17 cellular contexts compared by ENCODE assay signal in the genomic region with DNA sequence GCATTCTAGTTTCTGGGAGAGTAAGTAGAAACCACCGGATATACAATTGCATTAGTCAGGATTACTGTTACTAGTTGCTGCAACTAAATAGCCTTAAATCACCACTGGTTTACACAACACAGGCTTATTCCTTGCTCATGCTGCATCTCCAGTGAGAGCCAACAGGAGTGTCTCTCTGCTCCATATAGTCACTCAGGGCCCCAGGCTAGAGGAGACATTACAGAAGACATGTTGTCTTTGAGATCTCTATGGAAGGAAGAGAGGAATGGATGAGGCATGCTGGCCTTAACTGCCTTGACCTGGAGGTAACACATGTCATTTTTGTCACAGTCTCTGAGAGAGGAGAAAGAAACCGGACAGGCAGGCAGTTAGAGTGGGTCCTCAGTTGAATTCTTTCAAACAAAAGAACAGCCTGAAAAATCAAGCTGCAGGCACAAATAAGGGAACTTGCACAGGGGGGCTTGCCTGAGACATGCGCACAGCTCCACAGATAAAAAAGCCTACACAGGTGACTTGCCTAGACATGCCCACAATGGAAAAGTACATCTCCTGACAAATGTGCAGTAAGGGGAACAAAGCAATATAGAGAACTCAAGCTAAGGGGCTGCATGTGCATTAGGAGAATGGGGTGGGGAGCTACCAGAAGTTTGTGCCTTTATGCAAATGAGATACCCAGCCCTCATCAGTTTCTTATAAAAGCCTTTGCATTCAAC.
DNase-seq lines count a peak whose midpoint lies in the region; ATAC-seq, FAIRE-seq and TF ChIP-seq lines count a peak whose summit lies in the region.
"Had no signal": no experiment of that assay in that cellular context is flagged by ENCODE, and none has a peak within 500 bp of the region (broad histone marks: within the 10 kb centered on the region; RNA-seq: fewer than 3 reads in every experiment).

No MANE protein-coding gene starts in this region.

- H3K36me3 Mint-ChIP-seq in osteocyte (ENCODE audit: unreplicated experiment), result peaks cover 7% of the 10 kb centered on the region
- peaks cover 32% of the 10 kb centered on the region for H3K36me3 Mint-ChIP-seq in activated naive CD4-positive, alpha-beta T cell treated with anti-CD3 and anti-CD28 coated beads for 36 hours (ENCODE audit: low read depth)

- H3K36me3 ChIP-seq in HEK293 (ENCODE audit: control insufficient read depth in 2 of 2, insufficient read depth in 1 of 2, low read length in 2 of 2) (peaks cover 0 to 3% of the 10 kb centered on the region in 2 experiments; a peak in 2 of 3 replicates), GM12878 (ENCODE audit: control insufficient read depth in 2 of 2, insufficient read depth in 2 of 2, low read length in 1 of 2) (peaks cover 0 to 3% of the 10 kb centered on the region in 2 experiments; a peak in 2 of 4 replicates)

- SMC1A ChIA-PET in GM12878 (lab: Charles Lee; ENCODE audit: uncharacterized antibody, unreplicated experiment), result no interaction called here

- ATAC-seq in A549, result no peak
- ATAC-seq in GM12878, result no peak

- no peak overlapping the region for H3K9ac ChIP-seq in GM12878 (ENCODE audit: control insufficient read depth, insufficient read depth, low read length)
- H3K9ac ChIP-seq: SK-N-SH had no signal

- CTCF ChIA-PET in A549 (lab: Yijun Ruan, JAX), result interaction anchor here (0.7 kb wide), 1 partner anchor 1386 kb away, joined by 3 read pairs; no protein-coding TSS in a partner anchor
- CTCF ChIA-PET in HEK293 (lab: Yijun Ruan, JAX), result no interaction called here
- CTCF ChIA-PET in GM12878 (lab: Yijun Ruan, JAX), result no interaction called here
- CTCF ChIA-PET in activated naive CD4-positive, alpha-beta T cell treated with anti-CD3 and anti-CD28 coated beads for 36 hours (lab: Charles Lee), result no interaction called here

- RAD21 ChIA-PET in GM12878 (lab: Charles Lee; ENCODE audit: unreplicated experiment), result no interaction called here

- in situ Hi-C loops in GM12878 (cut with MboI), result no loop called here

- no peak for FAIRE-seq in A549 (lab: Jason Lieb, UNC)
- FAIRE-seq in GM12878 (lab: Jason Lieb, UNC), result no peak

- BruUV-seq in GM12878 (replicated peaks; lab: Mats Ljungman, UMichigan), result no TSS peak

- no peak overlapping the region for H3K27ac Mint-ChIP-seq in osteocyte (ENCODE audit: unreplicated experiment)
- H3K27ac Mint-ChIP-seq in activated naive CD4-positive, alpha-beta T cell treated with anti-CD3 and anti-CD28 coated beads for 36 hours, result no peak overlapping the region
- H3K27ac Mint-ChIP-seq: B cell; CD4-positive, CD25-positive, alpha-beta regulatory T cell; H9; IgD-negative memory B cell had no signal

- H3K9me3 ChIP-seq in A549 (peaks cover 10% of the 10 kb centered on the region), HEK293 (ENCODE audit: control insufficient read depth, insufficient read depth, low read depth, low read length) (no peaks in the 10 kb centered on the region), GM12878 (replicated peaks; ENCODE audit: control insufficient read depth, insufficient read depth, low read length) (peaks cover 4% of the 10 kb centered on the region; the same call in 2 of the 3 replicates)

- H3K4me3 ChIP-seq in A549 (no peak overlapping the region), HEK293 (ENCODE audit: low read depth, low read length) (no peak overlapping the region), GM12878 (no peak overlapping the region)

- TF ChIP-seq CTCF in A549 (IDR thresholded peaks at IDR 0.05), result no peak
- no peak for TF ChIP-seq CTCF in HEK293 (tag by site-specific recombination; IDR thresholded peaks at IDR 0.05)
- no peak for TF ChIP-seq CTCF in GM12878 (IDR thresholded peaks at IDR 0.05 in 2 of 3, conservative IDR thresholded peaks at IDR 0.05 in 1 of 3; ENCODE audit: control insufficient read depth in 2 of 3, extremely low read depth in 1 of 3, insufficient read depth in 1 of 3, low read depth in 3 of 3, low read length in 3 of 3)
- no peak for TF ChIP-seq CTCF in osteocyte (IDR thresholded peaks at IDR 0.05)

- no peaks in the 10 kb centered on the region for H3K79me2 ChIP-seq in GM12878 (ENCODE audit: control insufficient read depth, insufficient read depth, low read length)

- DNase-seq in A549 (ENCODE audit: low read depth in 1 of 2, low spot score in 1 of 2) (no peak), GM12878 (ENCODE audit: low read depth, low spot score) (no peak), osteocyte (ENCODE audit: extremely low spot score, unreplicated experiment) (peak; percentile 34), amniotic stem cell (lab: John Stamatoyannopoulos, UW) (no peak), COLO668 (lab: John Stamatoyannopoulos, UW; ENCODE audit: unreplicated experiment) (no peak)
- no peak for DNase-seq in activated naive CD4-positive, alpha-beta T cell treated with anti-CD3 and anti-CD28 coated beads for 36 hours
- DNase-seq: Calu3; CD4-positive, CD25-positive, alpha-beta regulatory T cell; DMS53; H9; NCI-H2029; NCI-H524; SHP77; SK-N-SH had no signal

- TF ChIP-seq RAD21 in A549 (conservative IDR thresholded peaks at IDR 0.05 in 1 of 2, IDR thresholded peaks at IDR 0.05 in 1 of 2) (no peak), GM12878 (IDR thresholded peaks at IDR 0.05; ENCODE audit: insufficient read depth, low read depth, low read length) (no peak)

- POLR2A ChIA-PET in A549 (lab: Yijun Ruan, JAX) (no interaction called here), HEK293 (lab: Yijun Ruan, JAX) (interaction anchor here (0.5 to 1.1 kb wide), 2 partner anchors 20 to 94 kb away, joined by 3 to 9 read pairs; no protein-coding TSS in a partner anchor), GM12878 (lab: Charles Lee) (no interaction called here)

- H3K27me3 Mint-ChIP-seq in osteocyte (ENCODE audit: unreplicated experiment), result no peaks in the 10 kb centered on the region
- no peaks in the 10 kb centered on the region for H3K27me3 Mint-ChIP-seq in activated naive CD4-positive, alpha-beta T cell treated with anti-CD3 and anti-CD28 coated beads for 36 hours (ENCODE audit: low read depth)
- H3K27me3 Mint-ChIP-seq: B cell; CD4-positive, CD25-positive, alpha-beta regulatory T cell; IgD-negative memory B cell had no signal

- H4K20me1 ChIP-seq in GM12878 (ENCODE audit: control insufficient read depth, insufficient read depth), result no peaks in the 10 kb centered on the region

- no peaks in the 10 kb centered on the region for H3K27me3 ChIP-seq in GM12878 (replicated peaks in 1 of 2; ENCODE audit: control insufficient read depth in 2 of 2, insufficient read depth in 2 of 2, low read length in 1 of 2)

- H2AFZ ChIP-seq in GM12878 (ENCODE audit: control insufficient read depth, low read depth, low read length), result no peak overlapping the region

- H3K4me1 ChIP-seq in A549 (no peaks in the 10 kb centered on the region), HEK293 (ENCODE audit: control insufficient read depth, insufficient read depth, low read length) (no peaks in the 10 kb centered on the region), GM12878 (ENCODE audit: control insufficient read depth, insufficient read depth, low read length) (no peaks in the 10 kb centered on the region)

- H3K9me3 Mint-ChIP-seq in osteocyte (ENCODE audit: unreplicated experiment), result no peaks in the 10 kb centered on the region
- H3K9me3 Mint-ChIP-seq in activated naive CD4-positive, alpha-beta T cell treated with anti-CD3 and anti-CD28 coated beads for 36 hours, result peaks cover 8% of the 10 kb centered on the region

- intact Hi-C loops in GM12878 (cut with micrococcal nuclease; ENCODE audit: unreplicated experiment), result no loop called here
- intact Hi-C loops in activated naive CD4-positive, alpha-beta T cell treated with anti-CD3 and anti-CD28 coated beads for 36 hours (cut with micrococcal nuclease), result no loop called here

- TF ChIP-seq EP300 in A549 (IDR thresholded peaks at IDR 0.05) (no peak), GM12878 (IDR thresholded peaks at IDR 0.05; ENCODE audit: borderline replicate concordance in 1 of 2, control insufficient read depth in 1 of 2, low read depth in 2 of 2, low read length in 2 of 2) (no peak)

- no peak overlapping the region for H3K4me3 Mint-ChIP-seq in osteocyte (ENCODE audit: unreplicated experiment)
- H3K4me3 Mint-ChIP-seq in activated naive CD4-positive, alpha-beta T cell treated with anti-CD3 and anti-CD28 coated beads for 36 hours, result no peak overlapping the region
- H3K4me3 Mint-ChIP-seq: B cell; CD4-positive, CD25-positive, alpha-beta regulatory T cell; H9; IgD-negative memory B cell had no signal

- H3K4me1 Mint-ChIP-seq in osteocyte (ENCODE audit: unreplicated experiment), result no peaks in the 10 kb centered on the region
- H3K4me1 Mint-ChIP-seq in activated naive CD4-positive, alpha-beta T cell treated with anti-CD3 and anti-CD28 coated beads for 36 hours (ENCODE audit: low read depth), result no peaks in the 10 kb centered on the region
- H3K4me1 Mint-ChIP-seq: B cell; CD4-positive, CD25-positive, alpha-beta regulatory T cell; IgD-negative memory B cell had no signal

- 70% methylated on average over 3 of the region's 3 CpGs for WGBS in A549 (ENCODE audit: missing lambda C conversion rate)
- 96% methylated on average over 3 of the region's 3 CpGs for WGBS in GM12878 (ENCODE audit: insufficient coverage, insufficient replicate concordance, low lambda C conversion rate, missing lambda C conversion rate)

- H3K27ac ChIP-seq in A549 (peak overlapping the region in 1 of 2 experiments; percentile 53; a peak in 3 of 6 replicates), HEK293 (ENCODE audit: extremely low read depth, low read depth, low read length) (no peak overlapping the region), GM12878 (ENCODE audit: control insufficient read depth, insufficient read depth) (peak overlapping the region; percentile 9; the same call in 1 of the 2 replicates)

- TF ChIP-seq POLR2A in A549 (IDR thresholded peaks at IDR 0.05; ENCODE audit: low read length) (no peak), GM12878 (IDR thresholded peaks at IDR 0.05; ENCODE audit: low read depth, low read length) (no peak)

- H3K4me2 ChIP-seq in A549, result no peak overlapping the region
- no peak overlapping the region for H3K4me2 ChIP-seq in GM12878 (ENCODE audit: control insufficient read depth, insufficient read depth)
- H3K4me2 ChIP-seq: SK-N-SH had no signal

TF ChIP-seq in A549, 52 proteins besides CTCF, POLR2A, EP300 and RAD21:
- peak; percentile 91 for TF ChIP-seq ZFP36 (IDR thresholded peaks at IDR 0.05; ENCODE audit: borderline replicate concordance, partially characterized antibody)
- TF ChIP-seq ESRRA (IDR thresholded peaks at IDR 0.05; ENCODE audit: borderline replicate concordance, low read length), result no peak

TF ChIP-seq in HEK293, 187 proteins besides CTCF, POLR2A, EP300 and RAD21:
- no peak for TF ChIP-seq ZNF132 (tag by site-specific recombination; IDR thresholded peaks at IDR 0.05; ENCODE audit: borderline replicate concordance)
- TF ChIP-seq ZFP41 (tag by site-specific recombination; IDR thresholded peaks at IDR 0.05; ENCODE audit: borderline replicate concordance), result no peak
- peak; percentile 58 for TF ChIP-seq SETDB1 (IDR thresholded peaks at IDR 0.05; ENCODE audit: insufficient read length, low read length)

TF ChIP-seq in GM12878, 131 proteins besides CTCF, POLR2A, EP300 and RAD21:
- TF ChIP-seq CBX5 (IDR thresholded peaks at IDR 0.05; ENCODE audit: low read depth), result peak; percentile 62; the same call in 1 of the 2 replicates
- no peak for TF ChIP-seq PAX5 (IDR thresholded peaks at IDR 0.05; ENCODE audit: borderline replicate concordance, low read depth, low read length)
